ENCODE assay signal across 29 cellular contexts in the genomic region with DNA sequence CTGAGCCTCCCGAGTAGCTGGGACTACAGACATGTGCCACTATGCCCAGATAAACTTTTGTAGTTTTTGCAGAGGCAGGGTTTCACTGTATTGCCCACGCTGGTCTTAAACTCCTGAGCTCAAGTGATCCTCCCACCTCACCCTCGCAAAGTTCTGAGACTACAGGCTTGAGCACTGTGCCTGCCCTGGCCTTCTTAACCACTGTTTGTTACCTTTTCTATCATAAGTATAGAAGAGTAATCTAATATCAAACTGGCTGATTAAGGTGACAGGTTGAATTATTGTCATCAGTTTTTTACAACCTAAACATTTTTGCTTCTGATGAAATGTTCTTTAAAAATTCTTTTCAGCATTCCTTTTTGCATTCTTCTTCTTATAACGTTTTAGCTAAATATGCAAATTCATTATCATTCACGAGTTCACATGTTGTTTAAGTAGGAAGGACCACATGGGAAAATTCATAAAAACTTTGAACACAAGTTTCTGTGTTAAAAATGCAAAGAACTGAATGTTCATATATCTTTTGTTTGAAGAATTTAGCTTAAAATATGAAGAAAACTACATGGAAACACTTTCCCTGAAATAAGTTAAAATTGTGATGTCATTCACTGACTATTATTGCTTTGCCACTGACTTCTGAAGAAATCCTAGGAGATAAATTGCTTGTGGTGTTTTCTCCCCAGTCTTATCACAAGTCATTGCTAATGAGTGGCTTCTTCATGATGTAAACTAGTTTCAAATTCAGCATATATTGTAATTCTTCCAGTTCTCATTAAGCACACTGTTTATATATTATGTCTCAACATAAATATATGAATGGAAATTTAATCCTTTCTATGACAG.
DNase-seq lines count a peak whose midpoint lies in the region; ATAC-seq, FAIRE-seq and TF ChIP-seq lines count a peak whose summit lies in the region.
"Had no signal": no experiment of that assay in that cellular context is flagged by ENCODE, and none has a peak within 500 bp of the region (broad histone marks: within the 10 kb centered on the region; RNA-seq: fewer than 3 reads in every experiment).

No MANE protein-coding gene starts in this region.

- peak; percentile 12 for ATAC-seq in HG03442 (IDR thresholded peaks at IDR 0.05; ENCODE audit: unreplicated experiment)
- ATAC-seq in K562 = peak; percentile 59
- ATAC-seq: activated CD4-positive, alpha-beta T cell treated with anti-CD3 and anti-CD28 coated beads for 36 hours; pancreas had no signal

- H3K36me3 ChIP-seq in K562 (ENCODE audit: control insufficient read depth, insufficient read depth, low read length) (no peaks in the 10 kb centered on the region; the same call in 2 of the 3 replicates), colonic mucosa (no peaks in the 10 kb centered on the region)
- H3K36me3 ChIP-seq: esophagus muscularis mucosa, lower lobe of right lung, pancreas, SJSA1, tibial nerve had no signal

- H3K9me3 ChIP-seq in K562 (replicated peaks; ENCODE audit: control insufficient read depth, insufficient read depth, low read depth, low read length) (no peaks in the 10 kb centered on the region), colonic mucosa (no peaks in the 10 kb centered on the region)
- H3K9me3 ChIP-seq: esophagus muscularis mucosa, lower lobe of right lung, pancreas, SJSA1 had no signal

- TF ChIP-seq EP300 in K562 (IDR thresholded peaks at IDR 0.05; ENCODE audit: low read length) = no peak

- H3K4me3 ChIP-seq in K562 = no peak overlapping the region
- H3K4me3 ChIP-seq in colonic mucosa = no peak overlapping the region
- H3K4me3 ChIP-seq: esophagus muscularis mucosa, lower lobe of right lung, pancreas, SJSA1, smooth muscle cell, tibial nerve had no signal

- H3K4me1 Mint-ChIP-seq in Calu3 (ENCODE audit: low read depth, unreplicated experiment) = no peaks in the 10 kb centered on the region
- H3K4me1 Mint-ChIP-seq: central memory CD8-positive, alpha-beta T cell had no signal

- POLR2A ChIA-PET in K562 (lab: Yijun Ruan, JAX) = interaction anchor here (1.0 to 1.2 kb wide), 3 partner anchors 15 to 67 kb away, joined by 3 to 4 read pairs (median 3); no protein-coding TSS in a partner anchor

- no peak overlapping the region for H3K4me3 Mint-ChIP-seq in Calu3 (ENCODE audit: low read depth, unreplicated experiment)
- H3K4me3 Mint-ChIP-seq: activated CD4-positive, alpha-beta T cell treated with anti-CD3 and anti-CD28 coated beads for 36 hours; CD14-positive monocyte; central memory CD8-positive, alpha-beta T cell had no signal

- H3K27me3 ChIP-seq in K562 (ENCODE audit: control insufficient read depth in 2 of 2, insufficient read depth in 2 of 2, low read length in 2 of 2) (no peaks in the 10 kb centered on the region), colonic mucosa (no peaks in the 10 kb centered on the region)
- H3K27me3 ChIP-seq: esophagus muscularis mucosa, pancreas, SJSA1, tibial nerve had no signal

- H2AFZ ChIP-seq in K562 (ENCODE audit: low read depth, low read length) = peak overlapping the region; percentile 80

- H4K20me1 ChIP-seq in K562 (replicated peaks; ENCODE audit: control insufficient read depth, insufficient read depth, low read length) = no peaks in the 10 kb centered on the region

- CTCF ChIA-PET in K562 (lab: Yijun Ruan, JAX; ENCODE audit: low intra/inter-chr PET ratio) = no interaction called here
- CTCF ChIA-PET in Calu3 (lab: Charles Lee) = no interaction called here

- intact Hi-C loops in K562 (cut with micrococcal nuclease) (loop anchor here (2.0 to 5.0 kb wide), 4 partner anchors 19 to 854 kb away; no protein-coding TSS in a partner anchor), colonic mucosa (cut with DNase I) (no loop called here), Calu3 (cut with micrococcal nuclease; ENCODE audit: unreplicated experiment) (no loop called here)

- peak overlapping the region; percentile 22; the same call in 1 of the 2 replicates for H3K4me2 ChIP-seq in K562 (ENCODE audit: insufficient read depth, low read length)
- H3K4me2 ChIP-seq: smooth muscle cell had no signal

- no peak for TF ChIP-seq RAD21 in K562 (CRISPR knock-in tag; conservative IDR thresholded peaks at IDR 0.05 in 1 of 2, IDR thresholded peaks at IDR 0.05 in 1 of 2)

- BruUV-seq in K562 (replicated peaks; lab: Mats Ljungman, UMichigan) = no TSS peak
- BruUV-seq in Calu3 (replicated peaks; lab: Mats Ljungman, UMichigan) = no TSS peak

- DNase-seq in DMS 273 (lab: John Stamatoyannopoulos, UW; ENCODE audit: unreplicated experiment) (peak; percentile 33), DMS 273 treated with DMSO at 0.1 percent for 48 hours (lab: John Stamatoyannopoulos, UW) (no peak), H4 (ENCODE audit: low spot score) (peak; percentile 11), K562 (ENCODE audit: extremely low read depth in 1 of 4, low spot score in 3 of 4) (peak in 2 of 4 experiments; percentile 29 to 50), NCI-H1436 treated with DMSO at 0.1 percent for 48 hours (lab: John Stamatoyannopoulos, UW) (no peak), colonic mucosa (no peak), Calu3 (no peak)
- DNase-seq: activated CD4-positive, alpha-beta T cell treated with anti-CD3 and anti-CD28 coated beads for 36 hours; activated gamma-delta T cell treated with Interleukin-2 at 50 U/mL for 16 hours; dermis blood vessel endothelial cell; EL; GOT3; lower lobe of right lung; NCI-H1092; NCI-H1930; NCI-H226; NCI-H748 treated with DMSO at 0.1 percent for 48 hours; pancreas; retina; T-helper 1 cell had no signal

- in situ Hi-C loops in K562 (cut with MboI) = no loop called here

- no peaks in the 10 kb centered on the region for H3K36me3 Mint-ChIP-seq in Calu3 (ENCODE audit: insufficient read depth, unreplicated experiment)
- H3K36me3 Mint-ChIP-seq: CD14-positive monocyte had no signal

- H3K9me3 Mint-ChIP-seq in Calu3 (ENCODE audit: low read depth, unreplicated experiment) = no peaks in the 10 kb centered on the region

- peaks cover 23% of the 10 kb centered on the region; the same call in 2 of the 3 replicates for H3K79me2 ChIP-seq in K562 (ENCODE audit: control insufficient read depth, insufficient read depth, low read length)

- no peaks in the 10 kb centered on the region for H3K9me1 ChIP-seq in K562 (ENCODE audit: control insufficient read depth, insufficient read depth, low read length)

- peak overlapping the region; percentile 91 for H3K27ac ChIP-seq in K562 (ENCODE audit: extremely low read depth, low read depth, low read length)
- no peak overlapping the region for H3K27ac ChIP-seq in colonic mucosa
- H3K27ac ChIP-seq: 22Rv1, esophagus muscularis mucosa, lower lobe of right lung, pancreas, SJSA1, tibial nerve had no signal

- H3K9ac ChIP-seq in K562 (ENCODE audit: insufficient read depth in 1 of 2, low read depth in 2 of 2, low read length in 2 of 2) = peak overlapping the region in 1 of 2 experiments; percentile 45; a peak in 2 of 4 replicates
- H3K9ac ChIP-seq in colonic mucosa (ENCODE audit: low read depth in 2 of 2, low read length in 2 of 2) = no peak overlapping the region

- peaks cover 6 to 44% of the 10 kb centered on the region in 2 experiments; a peak in 4 of 5 replicates for H3K4me1 ChIP-seq in K562 (replicated peaks in 1 of 2; ENCODE audit: control insufficient read depth in 2 of 2, insufficient read depth in 2 of 2, low read length in 2 of 2)
- H3K4me1 ChIP-seq in colonic mucosa = no peaks in the 10 kb centered on the region
- H3K4me1 ChIP-seq: esophagus muscularis mucosa, lower lobe of right lung, pancreas, SJSA1 had no signal

- H3K27me3 Mint-ChIP-seq in Calu3 (ENCODE audit: unreplicated experiment) = no peaks in the 10 kb centered on the region
- H3K27me3 Mint-ChIP-seq: activated CD4-positive, alpha-beta T cell treated with anti-CD3 and anti-CD28 coated beads for 36 hours; central memory CD8-positive, alpha-beta T cell had no signal

- TF ChIP-seq CTCF in K562 (IDR thresholded peaks at IDR 0.05 in 2 of 3, conservative IDR thresholded peaks at IDR 0.05 in 1 of 3; ENCODE audit: insufficient read depth in 2 of 3, low read depth in 1 of 3, low read length in 3 of 3) (no peak), colonic mucosa (IDR thresholded peaks at IDR 0.05) (no peak), Calu3 (IDR thresholded peaks at IDR 0.05; ENCODE audit: unreplicated experiment) (no peak)

- no peak for TF ChIP-seq POLR2A in K562 (conservative IDR thresholded peaks at IDR 0.05)

- no peak for FAIRE-seq in K562 (lab: Jason Lieb, UNC)
- FAIRE-seq: TTC549 had no signal

- WGBS in K562 (ENCODE audit: insufficient coverage, low coverage, missing lambda C conversion rate) = 23% methylated on average over 5 of the region's 5 CpGs

- no peak overlapping the region for H3K27ac Mint-ChIP-seq in Calu3 (ENCODE audit: unreplicated experiment)
- H3K27ac Mint-ChIP-seq: activated CD4-positive, alpha-beta T cell treated with anti-CD3 and anti-CD28 coated beads for 36 hours; CD14-positive monocyte had no signal

TF ChIP-seq in K562, 482 proteins besides CTCF, POLR2A, EP300 and RAD21 (continues in another document):
- TF ChIP-seq ZNF41 (CRISPR knock-in tag; conservative IDR thresholded peaks at IDR 0.05) = no peak
- TF ChIP-seq ZSCAN32 (CRISPR knock-in tag; IDR thresholded peaks at IDR 0.05) = no peak
- TF ChIP-seq PYGO2 (tag; IDR thresholded peaks at IDR 0.05) = no peak
- TF ChIP-seq SIX5 (IDR thresholded peaks at IDR 0.05; ENCODE audit: borderline replicate concordance in 1 of 2, insufficient read depth in 1 of 2, low read depth in 1 of 2, low read length in 2 of 2) = no peak
- TF ChIP-seq ZKSCAN3 (CRISPR knock-in tag; IDR thresholded peaks at IDR 0.05) = no peak
- TF ChIP-seq ZNF146 (CRISPR knock-in tag; IDR thresholded peaks at IDR 0.05; ENCODE audit: unreplicated experiment) = no peak
- no peak for TF ChIP-seq HDAC3 (IDR thresholded peaks at IDR 0.05; ENCODE audit: borderline replicate concordance, partially characterized antibody)
- TF ChIP-seq, protein P1, sequence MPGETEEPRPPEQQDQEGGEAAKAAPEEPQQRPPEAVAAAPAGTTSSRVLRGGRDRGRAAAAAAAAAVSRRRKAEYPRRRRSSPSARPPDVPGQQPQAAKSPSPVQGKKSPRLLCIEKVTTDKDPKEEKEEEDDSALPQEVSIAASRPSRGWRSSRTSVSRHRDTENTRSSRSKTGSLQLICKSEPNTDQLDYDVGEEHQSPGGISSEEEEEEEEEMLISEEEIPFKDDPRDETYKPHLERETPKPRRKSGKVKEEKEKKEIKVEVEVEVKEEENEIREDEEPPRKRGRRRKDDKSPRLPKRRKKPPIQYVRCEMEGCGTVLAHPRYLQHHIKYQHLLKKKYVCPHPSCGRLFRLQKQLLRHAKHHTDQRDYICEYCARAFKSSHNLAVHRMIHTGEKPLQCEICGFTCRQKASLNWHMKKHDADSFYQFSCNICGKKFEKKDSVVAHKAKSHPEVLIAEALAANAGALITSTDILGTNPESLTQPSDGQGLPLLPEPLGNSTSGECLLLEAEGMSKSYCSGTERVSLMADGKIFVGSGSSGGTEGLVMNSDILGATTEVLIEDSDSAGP (CRISPR knock-in tag; IDR thresholded peaks at IDR 0.05) = no peak
- TF ChIP-seq NFE2 (IDR thresholded peaks at IDR 0.05; ENCODE audit: low read depth) = peak; percentile 15; the same call in 1 of the 2 replicates
- TF ChIP-seq RBM25 (IDR thresholded peaks at IDR 0.05; ENCODE audit: low read depth, low read length, severe bottlenecking) = peak; percentile 3
- 0 out of 2 replicates have a peak, but pooled peaks have one; percentile 27 for TF ChIP-seq MAFG (tag; conservative IDR thresholded peaks at IDR 0.05)
- TF ChIP-seq SMARCC2 (IDR thresholded peaks at IDR 0.05; ENCODE audit: low read depth) = no peak

Comparison
In these comparisons a context has a peak if more than half of its experiments do, and no peak if none do; other contexts are left out.
1. DNase-seq: peak in DMS 273 (single experiment) and H4 (single experiment); none in DMS 273 treated with DMSO at 0.1 percent for 48 hours (single experiment), NCI-H1436 treated with DMSO at 0.1 percent for 48 hours (single experiment), colonic mucosa (single experiment) and Calu3 (single experiment).